In genomic region chr6:123898669-123899068, GRCh38 we compare ENCODE assay signal across 16 cellular contexts.
DNase-seq lines count a peak whose midpoint lies in the region; ATAC-seq and TF ChIP-seq lines count a peak whose summit lies in the region.
"Had no signal": no experiment of that assay in that cellular context is flagged by ENCODE, and none has a peak within 500 bp of the region (broad histone marks: within the 10 kb centered on the region; RNA-seq: fewer than 3 reads in every experiment).

No MANE protein-coding gene starts in this region.

- CTCF ChIA-PET in mammary epithelial cell (lab: Charles Lee; ENCODE audit: low non-redundant PET), result no interaction called here

- dilution Hi-C loops in mammary epithelial cell (cut with HindIII; ENCODE audit: low sequenced_read_pairs), result no loop called here

- TF ChIP-seq CTCF in prostate gland (IDR thresholded peaks at IDR 0.05) (no peak), mammary epithelial cell (conservative IDR thresholded peaks at IDR 0.05 in 1 of 2, IDR thresholded peaks at IDR 0.05 in 1 of 2; ENCODE audit: extremely low read depth in 1 of 2, insufficient read depth in 1 of 2, low read depth in 1 of 2, low read length in 2 of 2) (no peak)

- in situ Hi-C loops in mammary epithelial cell (cut with MboI; ENCODE audit: low sequenced_read_pairs in 2 of 2), result no loop called here

- no peaks in the 10 kb centered on the region for H3K9me3 ChIP-seq in prostate gland
- H3K9me3 ChIP-seq in mammary epithelial cell (replicated peaks; ENCODE audit: insufficient read depth, low read length), result no peaks in the 10 kb centered on the region

- no peaks in the 10 kb centered on the region for H3K4me1 ChIP-seq in prostate gland (replicated peaks)
- H3K4me1 ChIP-seq in mammary epithelial cell (ENCODE audit: insufficient read depth, low read length), result no peaks in the 10 kb centered on the region

- H3K27me3 ChIP-seq in prostate gland (replicated peaks; ENCODE audit: insufficient read depth) (no peaks in the 10 kb centered on the region), mammary epithelial cell (ENCODE audit: insufficient read depth, low read length) (no peaks in the 10 kb centered on the region)

- no TSS peak for BruUV-seq in mammary epithelial cell (replicated peaks; lab: Mats Ljungman, UMichigan)

- peak; percentile 5 for DNase-seq in amniotic epithelial cell (ENCODE audit: low read depth)
- DNase-seq in prostate gland (ENCODE audit: low spot score), result no peak
- DNase-seq in mammary epithelial cell, result no peak
- no peak for DNase-seq in GM19238 (ENCODE audit: insufficient read length, low spot score)
- DNase-seq: CD8-positive, alpha-beta T cell; COR-L47; DMS153; DMS79 treated with DMSO at 0.1 percent for 48 hours; EL; H7 had no signal

- ATAC-seq in GM18861 (IDR thresholded peaks at IDR 0.05; ENCODE audit: unreplicated experiment) (peak; percentile 40), HG02610 (IDR thresholded peaks at IDR 0.05; ENCODE audit: unreplicated experiment) (peak; percentile 60), HG03460 (IDR thresholded peaks at IDR 0.05; ENCODE audit: unreplicated experiment) (peak; percentile 50), GM18868 (IDR thresholded peaks at IDR 0.05; ENCODE audit: unreplicated experiment) (no peak)
- ATAC-seq: CD8-positive, alpha-beta T cell; GM23338 had no signal

- intact Hi-C loops in prostate gland (cut with DNase I) (no loop called here), mammary epithelial cell (cut with micrococcal nuclease) (no loop called here)

- H3K4me3 ChIP-seq in prostate gland (no peak overlapping the region), mammary epithelial cell (replicated peaks in 1 of 3; ENCODE audit: insufficient read depth in 1 of 3, low read depth in 2 of 3, low read length in 3 of 3) (no peak overlapping the region)
- H3K4me3 ChIP-seq: GM23338 had no signal

- no peak for TF ChIP-seq POLR2A in prostate gland (IDR thresholded peaks at IDR 0.05)

- H3K9ac ChIP-seq in mammary epithelial cell (ENCODE audit: insufficient read depth, low read length), result no peak overlapping the region

- H3K36me3 ChIP-seq in prostate gland (no peaks in the 10 kb centered on the region), mammary epithelial cell (ENCODE audit: insufficient read depth, low read length) (no peaks in the 10 kb centered on the region)

- no peak overlapping the region for H2AFZ ChIP-seq in mammary epithelial cell (ENCODE audit: low read depth, low read length)
- H2AFZ ChIP-seq: GM23338 had no signal

- 79% methylated on average over 1 of the region's 1 CpG for WGBS in prostate gland
- WGBS in mammary epithelial cell (ENCODE audit: low coverage, missing lambda C conversion rate), result 27% methylated on average over 1 of the region's 1 CpG

- H3K4me2 ChIP-seq in mammary epithelial cell (ENCODE audit: insufficient read depth, low read depth, low read length), result no peak overlapping the region
- H3K4me2 ChIP-seq: GM23338 had no signal

- H3K27ac ChIP-seq in prostate gland (no peak overlapping the region), mammary epithelial cell (ENCODE audit: insufficient read depth, low read depth, low read length) (no peak overlapping the region)
- H3K27ac ChIP-seq: 22Rv1 had no signal

- H3K79me2 ChIP-seq in mammary epithelial cell (ENCODE audit: insufficient read depth, low read length), result no peaks in the 10 kb centered on the region

- no peaks in the 10 kb centered on the region for H4K20me1 ChIP-seq in mammary epithelial cell (ENCODE audit: insufficient read depth, low read length)
